ENCODE assay signal across 9 cellular contexts in the genomic region with DNA sequence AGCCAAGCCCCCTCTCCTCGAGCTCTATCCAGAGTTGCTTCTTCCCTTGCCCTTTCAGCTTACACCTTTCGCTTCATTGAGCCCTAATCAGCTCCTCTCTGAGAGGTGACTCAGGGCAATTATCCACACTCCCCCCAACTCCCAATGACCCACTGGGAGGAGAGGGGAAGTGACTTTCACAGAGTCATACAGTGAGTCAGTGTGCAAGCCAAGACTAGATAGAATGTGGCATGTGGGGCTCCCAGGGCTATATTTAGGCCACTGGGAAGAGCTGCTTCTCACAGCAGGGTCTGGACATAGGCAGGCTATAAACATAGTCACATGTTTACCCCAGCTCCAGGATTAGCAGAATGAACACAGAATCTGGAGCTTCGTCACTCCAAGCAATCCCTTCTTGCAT. TPM values are rescaled to one million over a fixed set of nuclear protein-coding genes. Genes with fewer than 3 reads are reported as not detected.
DNase-seq lines count a peak whose midpoint lies in the region; ATAC-seq and TF ChIP-seq lines count a peak whose summit lies in the region.
"Had no signal": no experiment of that assay in that cellular context is flagged by ENCODE, and none has a peak within 500 bp of the region (broad histone marks: within the 10 kb centered on the region; RNA-seq: fewer than 3 reads in every experiment).

No MANE protein-coding gene starts in this region.

- intact Hi-C loops in IMR-90 (cut with micrococcal nuclease), result no loop called here

- H2BK20ac ChIP-seq in IMR-90 (ENCODE audit: low read depth, low read length), result no peak overlapping the region

- no peak overlapping the region for H3K4me3 ChIP-seq in AG10803 (ENCODE audit: low read length)
- H3K4me3 ChIP-seq in IMR-90 (ENCODE audit: insufficient read depth, low read depth, low read length), result no peak overlapping the region
- no peak overlapping the region for H3K4me3 ChIP-seq in kidney epithelial cell (ENCODE audit: low read depth, low read length)

- no peak overlapping the region for H3K4me2 ChIP-seq in IMR-90 (ENCODE audit: low read depth, low read length)

- no peak for TF ChIP-seq CTCF in AG10803 (conservative IDR thresholded peaks at IDR 0.05; ENCODE audit: low read length)
- TF ChIP-seq CTCF in IMR-90 (conservative IDR thresholded peaks at IDR 0.05; ENCODE audit: low read depth, low read length), result no peak
- TF ChIP-seq CTCF in kidney epithelial cell (IDR thresholded peaks at IDR 0.05; ENCODE audit: insufficient read depth, low read length, poor library complexity, severe bottlenecking), result no peak

- no peak overlapping the region for H3K27ac ChIP-seq in IMR-90 (ENCODE audit: insufficient read depth, low read length)

- no peaks in the 10 kb centered on the region; a peak in 1 of 4 replicates for H3K79me1 ChIP-seq in IMR-90 (ENCODE audit: low read depth in 1 of 2, low read length in 2 of 2)

- in situ Hi-C loops in IMR-90 (cut with MboI; ENCODE audit: low sequenced_read_pairs), result no loop called here

- H3K14ac ChIP-seq in IMR-90 (replicated peaks; ENCODE audit: low read depth, low read length), result no peak overlapping the region

- dilution Hi-C loops in IMR-90 (cut with HindIII; ENCODE audit: low sequenced_read_pairs, unreplicated experiment), result no loop called here

- H3K9me1 ChIP-seq in IMR-90 (ENCODE audit: insufficient read depth, low read length), result no peaks in the 10 kb centered on the region

- no peak overlapping the region for H3K18ac ChIP-seq in IMR-90 (ENCODE audit: low read depth, low read length)

- H3K9me3 ChIP-seq in IMR-90 (ENCODE audit: control insufficient read depth, insufficient read depth, low read length), result no peaks in the 10 kb centered on the region

- ATAC-seq in IMR-90 (ENCODE audit: low read depth) (peak; percentile 48; the same call in 1 of the 2 replicates), HG03439 (IDR thresholded peaks at IDR 0.05; ENCODE audit: unreplicated experiment) (no peak)
- ATAC-seq: left colon had no signal

- H4K20me1 ChIP-seq in IMR-90 (ENCODE audit: insufficient read depth, low read length), result no peaks in the 10 kb centered on the region

- H2AK9ac ChIP-seq in IMR-90 (replicated peaks; ENCODE audit: low read depth, low read length, poor library complexity), result no peak overlapping the region

- no CpG with 5 or more reads among the region's 3 CpGs for WGBS in IMR-90 (ENCODE audit: extremely low coverage in 2 of 2, insufficient read length in 1 of 2), 2 experiments

- no peak overlapping the region for H2BK120ac ChIP-seq in IMR-90 (ENCODE audit: low read depth, low read length)

- no peak overlapping the region for H2BK5ac ChIP-seq in IMR-90 (ENCODE audit: low read depth, low read length, poor library complexity, severe bottlenecking)

- no peak overlapping the region for H2AFZ ChIP-seq in IMR-90 (replicated peaks; ENCODE audit: low read length, poor library complexity)

- H2AK5ac ChIP-seq in IMR-90 (ENCODE audit: low read depth, low read length), result no peak overlapping the region

- H4K5ac ChIP-seq in IMR-90 (ENCODE audit: low read depth, low read length), result no peak overlapping the region

- H2BK15ac ChIP-seq in IMR-90 (ENCODE audit: low read depth, low read length), result no peak overlapping the region

- peak; percentile 74 for DNase-seq in AG10803 (ENCODE audit: low read depth)
- DNase-seq in IMR-90, result peak; percentile 68
- DNase-seq in amniotic epithelial cell (ENCODE audit: low read depth), result peak; percentile 29
- peak; percentile 82 for DNase-seq in kidney epithelial cell (ENCODE audit: low read depth)
- no peak for DNase-seq in NCI-H2081 treated with DMSO at 0.1 percent for 48 hours (lab: John Stamatoyannopoulos, UW)
- DNase-seq in UCSD-AML1 (lab: John Stamatoyannopoulos, UW; ENCODE audit: unreplicated experiment), result no peak
- DNase-seq in activated naive CD4-positive, alpha-beta T cell treated with anti-CD3 and anti-CD28 coated beads, Interleukin-2, amount 50 U/mL, for 16 hours, result no peak
- DNase-seq: left colon had no signal

- peaks cover 19% of the 10 kb centered on the region for H3K27me3 ChIP-seq in IMR-90 (ENCODE audit: control insufficient read depth, insufficient read depth, low read length)
- peaks cover 3% of the 10 kb centered on the region for H3K27me3 ChIP-seq in kidney epithelial cell (ENCODE audit: control insufficient read depth, insufficient read depth, low read length)

- H4K8ac ChIP-seq in IMR-90 (ENCODE audit: low read depth in 2 of 2, low read length in 2 of 2), result no peak overlapping the region

- no peak for TF ChIP-seq RAD21 in IMR-90 (IDR thresholded peaks at IDR 0.05; ENCODE audit: low read length)

- no peaks in the 10 kb centered on the region for H3K36me3 ChIP-seq in IMR-90 (ENCODE audit: control insufficient read depth, insufficient read depth, low read length)
- H3K36me3 ChIP-seq in kidney epithelial cell (ENCODE audit: control insufficient read depth, insufficient read depth, low read length), result no peaks in the 10 kb centered on the region

- H4K91ac ChIP-seq in IMR-90 (ENCODE audit: insufficient read depth, low read depth, low read length), result no peak overlapping the region

- H3K56ac ChIP-seq in IMR-90 (ENCODE audit: extremely low read depth, insufficient read depth, low read length), result no peak overlapping the region

- no TSS peak for BruUV-seq in IMR-90 (replicated peaks; lab: Mats Ljungman, UMichigan)

- H3K4ac ChIP-seq in IMR-90 (ENCODE audit: low read depth, low read length), result no peak overlapping the region

- POLR2A ChIA-PET in IMR-90 (lab: Charles Lee; ENCODE audit: unreplicated experiment), result no interaction called here

- no peak overlapping the region for H3K9ac ChIP-seq in IMR-90 (ENCODE audit: low read depth, low read length)

- peaks cover 5% of the 10 kb centered on the region; the same call in 1 of the 2 replicates for H3K4me1 ChIP-seq in IMR-90 (ENCODE audit: control insufficient read depth, insufficient read depth, low read length)

- CTCF ChIA-PET in IMR-90 (lab: Yijun Ruan, JAX), result interaction anchor here (1.8 kb wide), 1 partner anchor 17 kb away, joined by 8 read pairs; no protein-coding TSS in a partner anchor

- TF ChIP-seq POLR2A in IMR-90 (IDR thresholded peaks at IDR 0.05; ENCODE audit: low read depth, low read length), result no peak

- H3K23ac ChIP-seq in IMR-90 (ENCODE audit: low read depth, low read length), result no peak overlapping the region

TF ChIP-seq in IMR-90, 13 proteins besides CTCF, POLR2A, EP300 and RAD21:
- TF ChIP-seq MAFK (IDR thresholded peaks at IDR 0.05; ENCODE audit: low read depth, low read length), result no peak
- TF ChIP-seq USF2 (IDR thresholded peaks at IDR 0.05; ENCODE audit: low read depth, low read length), result 0 out of 2 replicates have a peak, but pooled peaks have one; percentile 2
- TF ChIP-seq FOS (IDR thresholded peaks at IDR 0.05; ENCODE audit: low read depth, low read length), result peak; percentile 40; the same call in 1 of the 2 replicates
- TF ChIP-seq BHLHE40 (IDR thresholded peaks at IDR 0.05; ENCODE audit: low read depth, low read length), result no peak

RNA-seq across cellular contexts. Expression of gene NRG2, which starts 57.4 kb away (rescaled TPM):
- 0.18 TPM in 1 of 2 replicates, not detected in the other for total RNA-seq in IMR-90 (2012; rRNA removed)
- not detected in 2 replicates for polyA plus RNA-seq in IMR-90 (2012; rRNA removed)
- polyA plus RNA-seq in IMR-90 (2012; cell fraction: cytosol; rRNA removed), result 0.10 TPM in 1 of 2 replicates, not detected in the other
- 0.07 TPM in 1 of 2 replicates, not detected in the other for polyA plus RNA-seq in IMR-90 (2012; cell fraction: nucleus; rRNA removed; ENCODE audit: low replicate concordance)
- total RNA-seq in kidney epithelial cell, result 0.07 TPM in 1 of 2 replicates, not detected in the other

Comparison
In these comparisons a context has a peak if more than half of its experiments do, and no peak if none do; other contexts are left out.
1. DNase-seq: peak in AG10803 (single experiment), IMR-90 (single experiment), amniotic epithelial cell (single experiment) and kidney epithelial cell (single experiment); none in NCI-H2081 treated with DMSO at 0.1 percent for 48 hours (single experiment), UCSD-AML1 (single experiment) and activated naive CD4-positive, alpha-beta T cell treated with anti-CD3 and anti-CD28 coated beads, Interleukin-2, amount 50 U/mL, for 16 hours (single experiment).